Comparison of ENCODE assay signal across 8 cellular contexts in the genomic region with DNA sequence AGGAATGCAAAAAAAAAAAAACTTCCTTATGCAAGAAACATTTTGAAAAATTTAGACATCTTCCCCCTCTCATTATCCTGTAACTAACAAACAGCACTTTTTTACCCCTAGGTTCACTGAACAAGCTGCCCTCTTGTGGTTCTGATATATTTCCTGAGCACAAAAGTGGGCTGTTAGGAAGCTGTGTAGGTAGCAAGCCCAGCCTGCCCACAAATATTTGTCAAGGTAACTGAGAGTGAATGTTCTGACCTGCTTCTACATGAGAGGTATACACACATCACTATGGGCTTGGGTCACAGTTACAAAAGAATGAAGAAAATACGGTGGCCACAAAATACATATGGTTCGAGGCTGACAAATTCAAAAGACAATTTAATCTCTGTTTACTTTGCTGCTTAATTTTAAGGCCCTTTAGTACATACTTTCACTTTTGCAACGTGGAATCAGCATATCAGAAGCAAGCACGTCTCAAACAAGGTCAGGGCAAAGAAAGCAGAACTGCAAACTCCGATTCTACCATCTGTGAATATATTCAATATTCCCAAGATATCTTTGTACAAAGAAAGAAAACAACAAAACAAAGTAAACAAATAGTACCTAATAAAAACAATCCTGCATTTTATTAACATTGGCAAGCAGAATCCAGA.
DNase-seq lines count a peak whose midpoint lies in the region; ATAC-seq and TF ChIP-seq lines count a peak whose summit lies in the region.

No MANE protein-coding gene starts in this region.

- CTCF ChIA-PET in mammary epithelial cell (lab: Charles Lee; ENCODE audit: low non-redundant PET): interaction anchor here (0.9 kb wide), 1 partner anchor 18 kb away, joined by 4 read pairs; no protein-coding TSS in a partner anchor

- in situ Hi-C loops in mammary epithelial cell (cut with MboI; ENCODE audit: low sequenced_read_pairs in 2 of 2): no loop called here

- peak overlapping the region; percentile 38 for H2AFZ ChIP-seq in mammary epithelial cell (ENCODE audit: low read depth, low read length)

- dilution Hi-C loops in mammary epithelial cell (cut with HindIII; ENCODE audit: low sequenced_read_pairs): no loop called here

- WGBS in mammary epithelial cell (ENCODE audit: low coverage, missing lambda C conversion rate): 6% methylated on average over 5 of the region's 5 CpGs

- H3K4me3 ChIP-seq in mammary epithelial cell (replicated peaks in 1 of 3; ENCODE audit: insufficient read depth in 1 of 3, low read depth in 2 of 3, low read length in 3 of 3) (peak overlapping the region in 2 of 3 experiments; percentile 5 to 22), lower lobe of right lung (peak overlapping the region; percentile 35)

- intact Hi-C loops in mammary epithelial cell (cut with micrococcal nuclease): loop anchor here (2.0 kb wide), 2 partner anchors 168 to 494 kb away; partner anchors contain the start of gene N4BP2
- intact Hi-C loops in lower lobe of right lung (cut with DNase I): no loop called here

- H3K27me3 ChIP-seq in mammary epithelial cell (ENCODE audit: insufficient read depth, low read length): no peaks in the 10 kb centered on the region
- no peaks in the 10 kb centered on the region for H3K27me3 ChIP-seq in lower lobe of right lung (ENCODE audit: low read depth)

- H3K4me1 ChIP-seq in mammary epithelial cell (ENCODE audit: insufficient read depth, low read length) (peaks cover 5% of the 10 kb centered on the region), lower lobe of right lung (peaks cover 45% of the 10 kb centered on the region)

- H3K9ac ChIP-seq in mammary epithelial cell (ENCODE audit: insufficient read depth, low read length): peak overlapping the region; percentile 15

- peak; percentile 39 to 54 for TF ChIP-seq CTCF in mammary epithelial cell (conservative IDR thresholded peaks at IDR 0.05 in 1 of 2, IDR thresholded peaks at IDR 0.05 in 1 of 2; ENCODE audit: extremely low read depth in 1 of 2, insufficient read depth in 1 of 2, low read depth in 1 of 2, low read length in 2 of 2)
- peak; percentile 41 for TF ChIP-seq CTCF in lower lobe of right lung (IDR thresholded peaks at IDR 0.05)

- peak; percentile 71 for ATAC-seq in GM19035 (IDR thresholded peaks at IDR 0.05; ENCODE audit: unreplicated experiment)
- ATAC-seq in HG03159 (IDR thresholded peaks at IDR 0.05; ENCODE audit: unreplicated experiment): peak; percentile 80
- peak; percentile 78 to 83 for ATAC-seq in lower lobe of right lung

- H3K79me2 ChIP-seq in mammary epithelial cell (ENCODE audit: insufficient read depth, low read length): no peaks in the 10 kb centered on the region

- H3K36me3 ChIP-seq in mammary epithelial cell (ENCODE audit: insufficient read depth, low read length): no peaks in the 10 kb centered on the region
- H3K36me3 ChIP-seq in lower lobe of right lung: no peaks in the 10 kb centered on the region

- peak overlapping the region; percentile 71 for H3K4me2 ChIP-seq in mammary epithelial cell (ENCODE audit: insufficient read depth, low read depth, low read length)

- BruUV-seq in mammary epithelial cell (replicated peaks; lab: Mats Ljungman, UMichigan): no TSS peak

- DNase-seq in DMS53 treated with DMSO at 0.1 percent for 48 hours (lab: John Stamatoyannopoulos, UW; ENCODE audit: unreplicated experiment): peak; percentile 89
- peak; percentile 28 for DNase-seq in NOMO-1 treated with dmso at 0.1 percent for 144 hours (lab: John Stamatoyannopoulos, UW; ENCODE audit: unreplicated experiment)
- DNase-seq in mammary epithelial cell: peak; percentile 78
- DNase-seq in lower lobe of right lung: no peak
- DNase-seq in NCI-H524 treated with DMSO at 0.1 percent for 48 hours (lab: John Stamatoyannopoulos, UW): no peak
- DNase-seq in amniotic stem cell (lab: John Stamatoyannopoulos, UW): no peak

- H3K9me3 ChIP-seq in mammary epithelial cell (replicated peaks; ENCODE audit: insufficient read depth, low read length) (no peaks in the 10 kb centered on the region), lower lobe of right lung (no peaks in the 10 kb centered on the region)

- H3K27ac ChIP-seq in mammary epithelial cell (ENCODE audit: insufficient read depth, low read depth, low read length) (peak overlapping the region; percentile 53), lower lobe of right lung (peak overlapping the region; percentile 74)

- H4K20me1 ChIP-seq in mammary epithelial cell (ENCODE audit: insufficient read depth, low read length): no peaks in the 10 kb centered on the region

Comparison
In these comparisons a context has a peak if more than half of its experiments do, and no peak if none do; other contexts are left out.
1. DNase-seq: peak in DMS53 treated with DMSO at 0.1 percent for 48 hours (single experiment), NOMO-1 treated with dmso at 0.1 percent for 144 hours (single experiment) and mammary epithelial cell (single experiment); none in lower lobe of right lung (single experiment), NCI-H524 treated with DMSO at 0.1 percent for 48 hours (single experiment) and amniotic stem cell (single experiment).
2. Peak in every context shown above with its lines, with median percentiles within 50 percentile points of each other: ATAC-seq.